11 cellular contexts compared by ENCODE assay signal in genomic region chr6:146041282-146041681, GRCh38. TPM values are rescaled to one million over a fixed set of nuclear protein-coding genes. Genes with fewer than 3 reads are reported as not detected.
DNase-seq lines count a peak whose midpoint lies in the region; ATAC-seq and TF ChIP-seq lines count a peak whose summit lies in the region.
"Had no signal": no experiment of that assay in that cellular context is flagged by ENCODE, and none has a peak within 500 bp of the region (broad histone marks: within the 10 kb centered on the region; RNA-seq: fewer than 3 reads in every experiment).

No MANE protein-coding gene starts in this region.

- 0 out of 2 replicates have a peak, but pooled peaks cover 3% of the 10 kb centered on the region for H3K9me3 ChIP-seq in MG63
- H3K9me3 ChIP-seq in testis: no peaks in the 10 kb centered on the region

- H3K9me3 Mint-ChIP-seq in activated CD4-positive, alpha-beta T cell treated with anti-CD3 and anti-CD28 coated beads for 36 hours (ENCODE audit: low read depth): peaks cover 25% of the 10 kb centered on the region
- peaks cover 11% of the 10 kb centered on the region for H3K9me3 Mint-ChIP-seq in activated CD4-positive, alpha-beta T cell treated with anti-CD3 and anti-CD28 coated beads, Interleukin-2, amount 10 ng/mL, durations not matched to agents 24 days and 14 days

- POLR2A ChIA-PET in activated CD4-positive, alpha-beta T cell treated with anti-CD3 and anti-CD28 coated beads for 36 hours (lab: Charles Lee): no interaction called here

- H3K4me1 Mint-ChIP-seq in activated CD4-positive, alpha-beta T cell treated with anti-CD3 and anti-CD28 coated beads for 36 hours: no peaks in the 10 kb centered on the region
- no peaks in the 10 kb centered on the region for H3K4me1 Mint-ChIP-seq in activated CD4-positive, alpha-beta T cell treated with anti-CD3 and anti-CD28 coated beads, Interleukin-2, amount 10 ng/mL, durations not matched to agents 24 days and 14 days

- H3K27me3 ChIP-seq in MG63 (no peaks in the 10 kb centered on the region), testis (no peaks in the 10 kb centered on the region)

- H3K27ac Mint-ChIP-seq in activated CD4-positive, alpha-beta T cell treated with anti-CD3 and anti-CD28 coated beads for 36 hours: no peak overlapping the region
- no peak overlapping the region for H3K27ac Mint-ChIP-seq in activated CD4-positive, alpha-beta T cell treated with anti-CD3 and anti-CD28 coated beads, Interleukin-2, amount 10 ng/mL, durations not matched to agents 24 days and 14 days

- H3K4me3 Mint-ChIP-seq in activated CD4-positive, alpha-beta T cell treated with anti-CD3 and anti-CD28 coated beads for 36 hours: no peak overlapping the region
- no peak overlapping the region for H3K4me3 Mint-ChIP-seq in activated CD4-positive, alpha-beta T cell treated with anti-CD3 and anti-CD28 coated beads, Interleukin-2, amount 10 ng/mL, durations not matched to agents 24 days and 14 days

- no peaks in the 10 kb centered on the region for H3K4me1 ChIP-seq in testis

- peaks cover 12% of the 10 kb centered on the region for H3K27me3 Mint-ChIP-seq in activated CD4-positive, alpha-beta T cell treated with anti-CD3 and anti-CD28 coated beads for 36 hours
- H3K27me3 Mint-ChIP-seq in activated CD4-positive, alpha-beta T cell treated with anti-CD3 and anti-CD28 coated beads, Interleukin-2, amount 10 ng/mL, durations not matched to agents 24 days and 14 days: no peaks in the 10 kb centered on the region

- ATAC-seq in activated CD4-positive, alpha-beta T cell treated with anti-CD3 and anti-CD28 coated beads for 36 hours: no peak

- intact Hi-C loops in activated CD4-positive, alpha-beta T cell treated with anti-CD3 and anti-CD28 coated beads for 36 hours (cut with DNase I, micrococcal nuclease): no loop called here
- intact Hi-C loops in activated CD4-positive, alpha-beta T cell treated with anti-CD3 and anti-CD28 coated beads, Interleukin-2, amount 10 ng/mL, durations not matched to agents 24 days and 14 days (cut with micrococcal nuclease): no loop called here
- intact Hi-C loops in testis (cut with DNase I; ENCODE audit: low total_unique reads): no loop called here

- 33 to 45% methylated on average over 1 of the region's 1 CpG for WGBS in testis, 2 donors

- no peak overlapping the region for H3K27ac ChIP-seq in testis

- TF ChIP-seq CTCF in testis (IDR thresholded peaks at IDR 0.05): no peak

- CTCF ChIA-PET in activated CD4-positive, alpha-beta T cell treated with anti-CD3 and anti-CD28 coated beads for 36 hours (lab: Charles Lee): no interaction called here

- no peak for TF ChIP-seq POLR2A in testis (IDR thresholded peaks at IDR 0.05)

- H3K4me3 ChIP-seq in MG63: no peak overlapping the region
- H3K4me3 ChIP-seq in testis: no peak overlapping the region

- H3K36me3 Mint-ChIP-seq in activated CD4-positive, alpha-beta T cell treated with anti-CD3 and anti-CD28 coated beads for 36 hours (ENCODE audit: low read depth): no peaks in the 10 kb centered on the region
- H3K36me3 Mint-ChIP-seq in activated CD4-positive, alpha-beta T cell treated with anti-CD3 and anti-CD28 coated beads, Interleukin-2, amount 10 ng/mL, durations not matched to agents 24 days and 14 days (ENCODE audit: low read depth): no peaks in the 10 kb centered on the region

- peak; percentile 6 for DNase-seq in activated CD4-positive, alpha-beta T cell treated with anti-CD3 and anti-CD28 coated beads for 36 hours
- no peak for DNase-seq in activated CD4-positive, alpha-beta T cell treated with anti-CD3 and anti-CD28 coated beads, Interleukin-2, amount 10 ng/mL, durations not matched to agents 24 days and 14 days
- DNase-seq in MG63 (peak; percentile 1), ecto neural progenitor cell (ENCODE audit: low spot score) (peak; percentile 55), testis (peak; percentile 43), KG1 (lab: John Stamatoyannopoulos, UW) (no peak), DMS153 treated with DMSO at 0.1 percent for 48 hours (lab: John Stamatoyannopoulos, UW; ENCODE audit: unreplicated experiment) (no peak)
- DNase-seq in activated CD4-positive, CD25-positive, alpha-beta regulatory T cell treated with anti-CD3 and anti-CD28 coated beads, Interleukin-2, amount 50 U/mL, for 72 hours: no peak
- DNase-seq: activated CD4-positive, alpha-beta T cell treated with anti-CD3 and anti-CD28 coated beads for 4 hours; DMS79 treated with DMSO at 0.1 percent for 48 hours; stimulated activated CD4-positive, alpha-beta T cell treated with anti-CD3 and anti-CD28 coated beads, Interleukin-2, amount 100 ng/mL, for 48 hours had no signal

- no peaks in the 10 kb centered on the region for H3K36me3 ChIP-seq in MG63
- H3K36me3 ChIP-seq in testis (ENCODE audit: low read depth, missing control alignments): no peaks in the 10 kb centered on the region

RNA-seq across cellular contexts. Expression of gene GRM1, which starts 12.4 kb away (rescaled TPM):
- total RNA-seq in activated CD4-positive, alpha-beta T cell treated with anti-CD3 and anti-CD28 coated beads for 36 hours: not detected
- not detected in 2 replicates for total RNA-seq in activated CD4-positive, alpha-beta T cell treated with anti-CD3 and anti-CD28 coated beads, Interleukin-2, amount 10 ng/mL, durations not matched to agents 24 days and 14 days
- 0.05 and 0.20 TPM in 2 replicates for total RNA-seq in MG63 (2014; rRNA removed; shearing (Covaris generic); ENCODE audit: low replicate concordance)
- 1 to 10 TPM; 2.0 to 5.6 TPM for total RNA-seq in testis
- 1.3 TPM for polyA plus RNA-seq in testis (ENCODE audit: insufficient read depth, low read depth, low replicate concordance)

Comparison
In these comparisons a context has a peak if more than half of its experiments do, and no peak if none do; other contexts are left out.
1. DNase-seq: peak in activated CD4-positive, alpha-beta T cell treated with anti-CD3 and anti-CD28 coated beads for 36 hours (single experiment), MG63 (single experiment), ecto neural progenitor cell (single experiment) and testis (single experiment); none in activated CD4-positive, alpha-beta T cell treated with anti-CD3 and anti-CD28 coated beads, Interleukin-2, amount 10 ng/mL, durations not matched to agents 24 days and 14 days (single experiment), KG1 (single experiment), activated CD4-positive, CD25-positive, alpha-beta regulatory T cell treated with anti-CD3 and anti-CD28 coated beads, Interleukin-2, amount 50 U/mL, for 72 hours (single experiment) and DMS153 treated with DMSO at 0.1 percent for 48 hours (single experiment).